8 cellular contexts compared by ENCODE assay signal in the genomic region with DNA sequence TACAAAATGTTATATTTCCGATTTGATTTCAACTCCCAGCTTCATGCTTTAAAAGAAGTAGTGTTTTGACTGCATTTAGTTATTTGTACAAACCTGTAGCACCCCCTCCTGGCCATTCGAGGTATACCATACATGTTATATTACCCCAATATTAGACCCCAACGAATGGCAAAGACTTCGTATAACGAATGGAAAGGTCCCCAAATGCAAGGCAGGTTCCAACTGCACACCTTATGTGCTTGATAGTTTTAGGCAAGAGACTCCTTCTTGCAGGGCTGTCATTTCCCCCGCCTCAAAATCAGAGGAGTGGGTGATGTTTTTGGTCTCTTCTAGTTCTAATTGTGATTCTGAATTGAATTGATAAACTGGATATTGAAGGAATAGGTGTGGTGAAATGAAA.
DNase-seq lines count a peak whose midpoint lies in the region; ATAC-seq and TF ChIP-seq lines count a peak whose summit lies in the region.

No MANE protein-coding gene starts in this region.

- H3K27ac ChIP-seq in coronary artery = no peak overlapping the region

- TF ChIP-seq CTCF in coronary artery (IDR thresholded peaks at IDR 0.05) (peak; percentile 33), nephron (IDR thresholded peaks at IDR 0.05; ENCODE audit: unreplicated experiment in 3 of 3) (peak; percentile 32 to 61 (median 61))

- no peak overlapping the region for H3K4me3 ChIP-seq in coronary artery

- H3K27ac Mint-ChIP-seq in nephron = no peak overlapping the region

- H3K36me3 Mint-ChIP-seq in nephron (ENCODE audit: low read depth) = no peaks in the 10 kb centered on the region

- ATAC-seq in HG03135 (IDR thresholded peaks at IDR 0.05; ENCODE audit: unreplicated experiment) (peak; percentile 43), HG03442 (IDR thresholded peaks at IDR 0.05; ENCODE audit: unreplicated experiment) (no peak), GM21737 (IDR thresholded peaks at IDR 0.05; ENCODE audit: unreplicated experiment) (no peak)

- H3K9me3 Mint-ChIP-seq in nephron = no peaks in the 10 kb centered on the region

- H3K27me3 Mint-ChIP-seq in nephron (ENCODE audit: low read depth) = peaks cover 4% of the 10 kb centered on the region

- H3K4me3 Mint-ChIP-seq in nephron = no peak overlapping the region

- DNase-seq in NCI-H748 (lab: John Stamatoyannopoulos, UW; ENCODE audit: unreplicated experiment) = peak; percentile 21
- DNase-seq in NCI-H748 treated with DMSO at 0.1 percent for 48 hours (lab: John Stamatoyannopoulos, UW) = no peak
- peak; percentile 59 for DNase-seq in T-helper 9 cell
- DNase-seq in coronary artery (ENCODE audit: low spot score) = no peak

- peaks cover 9% of the 10 kb centered on the region for H3K4me1 Mint-ChIP-seq in nephron

Comparison
In these comparisons a context has a peak if more than half of its experiments do, and no peak if none do; other contexts are left out.
1. DNase-seq: peak in NCI-H748 (single experiment) and T-helper 9 cell (single experiment); none in NCI-H748 treated with DMSO at 0.1 percent for 48 hours (single experiment) and coronary artery (single experiment).